Comparison of ENCODE assay signal across 1 cellular context in the genomic region with DNA sequence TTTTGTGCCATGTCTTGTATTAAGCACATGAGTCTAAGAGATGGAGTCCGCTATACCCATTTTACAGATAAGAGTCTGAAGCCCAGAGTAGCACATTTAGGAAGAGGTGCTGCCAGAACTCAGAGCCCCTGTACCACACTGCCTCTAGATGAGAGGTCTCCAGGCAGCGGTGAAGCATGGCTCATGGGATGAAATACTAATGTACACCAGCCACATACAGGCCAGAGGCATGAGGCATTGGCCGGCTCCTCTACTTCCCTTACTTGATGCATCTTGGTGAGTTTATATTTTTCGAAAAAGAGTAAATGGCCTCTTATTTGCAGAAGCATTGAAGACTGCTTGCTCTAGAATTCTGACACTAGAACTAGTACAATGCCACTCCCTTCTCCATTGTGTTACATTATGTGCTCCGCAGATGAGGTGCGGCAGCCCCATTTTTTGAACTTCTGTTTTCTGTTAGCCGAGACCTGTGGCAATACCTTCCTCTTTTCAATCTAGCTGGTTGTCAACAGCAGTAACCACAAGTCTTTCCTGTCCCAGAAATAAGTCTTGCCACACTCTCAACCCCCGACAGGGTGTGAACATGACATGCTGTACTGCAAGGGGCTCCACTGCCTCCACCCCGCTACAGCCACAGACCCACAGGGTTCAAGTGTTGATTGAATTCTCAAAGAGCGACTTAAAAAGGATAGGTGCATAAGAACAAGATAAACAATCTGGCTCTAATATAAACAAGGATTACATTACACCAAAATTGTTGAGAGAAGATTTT.
TF ChIP-seq lines count a peak whose summit lies in the region.

No MANE protein-coding gene starts in this region.

TF ChIP-seq in GM12878, 131 proteins besides CTCF, POLR2A, EP300 and RAD21 (continued from another document and continues in another):
- TF ChIP-seq, protein P1, sequence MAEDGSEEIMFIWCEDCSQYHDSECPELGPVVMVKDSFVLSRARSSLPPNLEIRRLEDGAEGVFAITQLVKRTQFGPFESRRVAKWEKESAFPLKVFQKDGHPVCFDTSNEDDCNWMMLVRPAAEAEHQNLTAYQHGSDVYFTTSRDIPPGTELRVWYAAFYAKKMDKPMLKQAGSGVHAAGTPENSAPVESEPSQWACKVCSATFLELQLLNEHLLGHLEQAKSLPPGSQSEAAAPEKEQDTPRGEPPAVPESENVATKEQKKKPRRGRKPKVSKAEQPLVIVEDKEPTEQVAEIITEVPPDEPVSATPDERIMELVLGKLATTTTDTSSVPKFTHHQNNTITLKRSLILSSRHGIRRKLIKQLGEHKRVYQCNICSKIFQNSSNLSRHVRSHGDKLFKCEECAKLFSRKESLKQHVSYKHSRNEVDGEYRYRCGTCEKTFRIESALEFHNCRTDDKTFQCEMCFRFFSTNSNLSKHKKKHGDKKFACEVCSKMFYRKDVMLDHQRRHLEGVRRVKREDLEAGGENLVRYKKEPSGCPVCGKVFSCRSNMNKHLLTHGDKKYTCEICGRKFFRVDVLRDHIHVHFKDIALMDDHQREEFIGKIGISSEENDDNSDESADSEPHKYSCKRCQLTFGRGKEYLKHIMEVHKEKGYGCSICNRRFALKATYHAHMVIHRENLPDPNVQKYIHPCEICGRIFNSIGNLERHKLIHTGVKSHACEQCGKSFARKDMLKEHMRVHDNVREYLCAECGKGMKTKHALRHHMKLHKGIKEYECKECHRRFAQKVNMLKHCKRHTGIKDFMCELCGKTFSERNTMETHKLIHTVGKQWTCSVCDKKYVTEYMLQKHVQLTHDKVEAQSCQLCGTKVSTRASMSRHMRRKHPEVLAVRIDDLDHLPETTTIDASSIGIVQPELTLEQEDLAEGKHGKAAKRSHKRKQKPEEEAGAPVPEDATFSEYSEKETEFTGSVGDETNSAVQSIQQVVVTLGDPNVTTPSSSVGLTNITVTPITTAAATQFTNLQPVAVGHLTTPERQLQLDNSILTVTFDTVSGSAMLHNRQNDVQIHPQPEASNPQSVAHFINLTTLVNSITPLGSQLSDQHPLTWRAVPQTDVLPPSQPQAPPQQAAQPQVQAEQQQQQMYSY (CRISPR knock-in tag; IDR thresholded peaks at IDR 0.05) = no peak
- no peak for TF ChIP-seq RFX5 (IDR thresholded peaks at IDR 0.05; ENCODE audit: low read depth, low read length)
- TF ChIP-seq TAF1 (IDR thresholded peaks at IDR 0.05; ENCODE audit: borderline replicate concordance, low read depth, low read length) = no peak
- peak; percentile 60; the same call in 1 of the 2 replicates for TF ChIP-seq SPI1 (IDR thresholded peaks at IDR 0.05; ENCODE audit: borderline replicate concordance, insufficient read depth, low read depth, low read length)
- peak; percentile 90 to 93 for TF ChIP-seq IKZF2 (IDR thresholded peaks at IDR 0.05)
- no peak for TF ChIP-seq HDAC2 (IDR thresholded peaks at IDR 0.05)
- TF ChIP-seq ZNF274 (IDR thresholded peaks at IDR 0.05; ENCODE audit: insufficient read depth, insufficient read length) = no peak
- TF ChIP-seq TARDBP (IDR thresholded peaks at IDR 0.05; ENCODE audit: borderline replicate concordance) = no peak
- TF ChIP-seq, protein P2, sequence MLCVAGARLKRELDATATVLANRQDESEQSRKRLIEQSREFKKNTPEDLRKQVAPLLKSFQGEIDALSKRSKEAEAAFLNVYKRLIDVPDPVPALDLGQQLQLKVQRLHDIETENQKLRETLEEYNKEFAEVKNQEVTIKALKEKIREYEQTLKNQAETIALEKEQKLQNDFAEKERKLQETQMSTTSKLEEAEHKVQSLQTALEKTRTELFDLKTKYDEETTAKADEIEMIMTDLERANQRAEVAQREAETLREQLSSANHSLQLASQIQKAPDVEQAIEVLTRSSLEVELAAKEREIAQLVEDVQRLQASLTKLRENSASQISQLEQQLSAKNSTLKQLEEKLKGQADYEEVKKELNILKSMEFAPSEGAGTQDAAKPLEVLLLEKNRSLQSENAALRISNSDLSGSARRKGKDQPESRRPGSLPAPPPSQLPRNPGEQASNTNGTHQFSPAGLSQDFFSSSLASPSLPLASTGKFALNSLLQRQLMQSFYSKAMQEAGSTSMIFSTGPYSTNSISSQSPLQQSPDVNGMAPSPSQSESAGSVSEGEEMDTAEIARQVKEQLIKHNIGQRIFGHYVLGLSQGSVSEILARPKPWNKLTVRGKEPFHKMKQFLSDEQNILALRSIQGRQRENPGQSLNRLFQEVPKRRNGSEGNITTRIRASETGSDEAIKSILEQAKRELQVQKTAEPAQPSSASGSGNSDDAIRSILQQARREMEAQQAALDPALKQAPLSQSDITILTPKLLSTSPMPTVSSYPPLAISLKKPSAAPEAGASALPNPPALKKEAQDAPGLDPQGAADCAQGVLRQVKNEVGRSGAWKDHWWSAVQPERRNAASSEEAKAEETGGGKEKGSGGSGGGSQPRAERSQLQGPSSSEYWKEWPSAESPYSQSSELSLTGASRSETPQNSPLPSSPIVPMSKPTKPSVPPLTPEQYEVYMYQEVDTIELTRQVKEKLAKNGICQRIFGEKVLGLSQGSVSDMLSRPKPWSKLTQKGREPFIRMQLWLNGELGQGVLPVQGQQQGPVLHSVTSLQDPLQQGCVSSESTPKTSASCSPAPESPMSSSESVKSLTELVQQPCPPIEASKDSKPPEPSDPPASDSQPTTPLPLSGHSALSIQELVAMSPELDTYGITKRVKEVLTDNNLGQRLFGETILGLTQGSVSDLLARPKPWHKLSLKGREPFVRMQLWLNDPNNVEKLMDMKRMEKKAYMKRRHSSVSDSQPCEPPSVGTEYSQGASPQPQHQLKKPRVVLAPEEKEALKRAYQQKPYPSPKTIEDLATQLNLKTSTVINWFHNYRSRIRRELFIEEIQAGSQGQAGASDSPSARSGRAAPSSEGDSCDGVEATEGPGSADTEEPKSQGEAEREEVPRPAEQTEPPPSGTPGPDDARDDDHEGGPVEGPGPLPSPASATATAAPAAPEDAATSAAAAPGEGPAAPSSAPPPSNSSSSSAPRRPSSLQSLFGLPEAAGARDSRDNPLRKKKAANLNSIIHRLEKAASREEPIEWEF (IDR thresholded peaks at IDR 0.05; ENCODE audit: insufficient replicate concordance, low read depth, low read length) = no peak
- TF ChIP-seq, protein P3, sequence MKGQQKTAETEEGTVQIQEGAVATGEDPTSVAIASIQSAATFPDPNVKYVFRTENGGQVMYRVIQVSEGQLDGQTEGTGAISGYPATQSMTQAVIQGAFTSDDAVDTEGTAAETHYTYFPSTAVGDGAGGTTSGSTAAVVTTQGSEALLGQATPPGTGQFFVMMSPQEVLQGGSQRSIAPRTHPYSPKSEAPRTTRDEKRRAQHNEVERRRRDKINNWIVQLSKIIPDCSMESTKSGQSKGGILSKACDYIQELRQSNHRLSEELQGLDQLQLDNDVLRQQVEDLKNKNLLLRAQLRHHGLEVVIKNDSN (IDR thresholded peaks at IDR 0.05; ENCODE audit: borderline replicate concordance, extremely low read length, insufficient read depth, low read depth, low read length) = no peak
- TF ChIP-seq ELK1 (IDR thresholded peaks at IDR 0.05; ENCODE audit: low read depth, low read length) = no peak
- TF ChIP-seq BMI1 (IDR thresholded peaks at IDR 0.05; ENCODE audit: borderline replicate concordance) = 0 out of 2 replicates have a peak, but pooled peaks have one; percentile 40
- TF ChIP-seq ZBTB33 (IDR thresholded peaks at IDR 0.05) = no peak
- no peak for TF ChIP-seq JUND (IDR thresholded peaks at IDR 0.05; ENCODE audit: low read depth, low read length)
- no peak for TF ChIP-seq RBBP5 (conservative IDR thresholded peaks at IDR 0.05)
- no peak; the same call in 1 of the 2 replicates for TF ChIP-seq CHD1 (IDR thresholded peaks at IDR 0.05; ENCODE audit: low read depth, low read length)
- TF ChIP-seq NR2F1 (conservative IDR thresholded peaks at IDR 0.05) = peak; percentile 69
- TF ChIP-seq PKNOX1 (IDR thresholded peaks at IDR 0.05) = peak; percentile 70
- peak; percentile 89 for TF ChIP-seq MLLT1 (IDR thresholded peaks at IDR 0.05)
- TF ChIP-seq STAT3 (IDR thresholded peaks at IDR 0.05; ENCODE audit: low read depth, low read length) = 0 out of 2 replicates have a peak, but pooled peaks have one; percentile 56
- TF ChIP-seq, protein P4, sequence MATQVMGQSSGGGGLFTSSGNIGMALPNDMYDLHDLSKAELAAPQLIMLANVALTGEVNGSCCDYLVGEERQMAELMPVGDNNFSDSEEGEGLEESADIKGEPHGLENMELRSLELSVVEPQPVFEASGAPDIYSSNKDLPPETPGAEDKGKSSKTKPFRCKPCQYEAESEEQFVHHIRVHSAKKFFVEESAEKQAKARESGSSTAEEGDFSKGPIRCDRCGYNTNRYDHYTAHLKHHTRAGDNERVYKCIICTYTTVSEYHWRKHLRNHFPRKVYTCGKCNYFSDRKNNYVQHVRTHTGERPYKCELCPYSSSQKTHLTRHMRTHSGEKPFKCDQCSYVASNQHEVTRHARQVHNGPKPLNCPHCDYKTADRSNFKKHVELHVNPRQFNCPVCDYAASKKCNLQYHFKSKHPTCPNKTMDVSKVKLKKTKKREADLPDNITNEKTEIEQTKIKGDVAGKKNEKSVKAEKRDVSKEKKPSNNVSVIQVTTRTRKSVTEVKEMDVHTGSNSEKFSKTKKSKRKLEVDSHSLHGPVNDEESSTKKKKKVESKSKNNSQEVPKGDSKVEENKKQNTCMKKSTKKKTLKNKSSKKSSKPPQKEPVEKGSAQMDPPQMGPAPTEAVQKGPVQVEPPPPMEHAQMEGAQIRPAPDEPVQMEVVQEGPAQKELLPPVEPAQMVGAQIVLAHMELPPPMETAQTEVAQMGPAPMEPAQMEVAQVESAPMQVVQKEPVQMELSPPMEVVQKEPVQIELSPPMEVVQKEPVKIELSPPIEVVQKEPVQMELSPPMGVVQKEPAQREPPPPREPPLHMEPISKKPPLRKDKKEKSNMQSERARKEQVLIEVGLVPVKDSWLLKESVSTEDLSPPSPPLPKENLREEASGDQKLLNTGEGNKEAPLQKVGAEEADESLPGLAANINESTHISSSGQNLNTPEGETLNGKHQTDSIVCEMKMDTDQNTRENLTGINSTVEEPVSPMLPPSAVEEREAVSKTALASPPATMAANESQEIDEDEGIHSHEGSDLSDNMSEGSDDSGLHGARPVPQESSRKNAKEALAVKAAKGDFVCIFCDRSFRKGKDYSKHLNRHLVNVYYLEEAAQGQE (IDR thresholded peaks at IDR 0.05; ENCODE audit: low read depth, low read length) = 0 out of 2 replicates have a peak, but pooled peaks have one; percentile 31
- TF ChIP-seq DPF2 (IDR thresholded peaks at IDR 0.05) = peak; percentile 95
- TF ChIP-seq, protein P5, sequence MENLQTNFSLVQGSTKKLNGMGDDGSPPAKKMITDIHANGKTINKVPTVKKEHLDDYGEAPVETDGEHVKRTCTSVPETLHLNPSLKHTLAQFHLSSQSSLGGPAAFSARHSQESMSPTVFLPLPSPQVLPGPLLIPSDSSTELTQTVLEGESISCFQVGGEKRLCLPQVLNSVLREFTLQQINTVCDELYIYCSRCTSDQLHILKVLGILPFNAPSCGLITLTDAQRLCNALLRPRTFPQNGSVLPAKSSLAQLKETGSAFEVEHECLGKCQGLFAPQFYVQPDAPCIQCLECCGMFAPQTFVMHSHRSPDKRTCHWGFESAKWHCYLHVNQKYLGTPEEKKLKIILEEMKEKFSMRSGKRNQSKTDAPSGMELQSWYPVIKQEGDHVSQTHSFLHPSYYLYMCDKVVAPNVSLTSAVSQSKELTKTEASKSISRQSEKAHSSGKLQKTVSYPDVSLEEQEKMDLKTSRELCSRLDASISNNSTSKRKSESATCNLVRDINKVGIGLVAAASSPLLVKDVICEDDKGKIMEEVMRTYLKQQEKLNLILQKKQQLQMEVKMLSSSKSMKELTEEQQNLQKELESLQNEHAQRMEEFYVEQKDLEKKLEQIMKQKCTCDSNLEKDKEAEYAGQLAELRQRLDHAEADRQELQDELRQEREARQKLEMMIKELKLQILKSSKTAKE (IDR thresholded peaks at IDR 0.05; ENCODE audit: low read depth, poor library complexity, severe bottlenecking) = peak; percentile 85
- TF ChIP-seq ESRRA (IDR thresholded peaks at IDR 0.05; ENCODE audit: low read length) = no peak
- TF ChIP-seq POU2F2 (IDR thresholded peaks at IDR 0.05; ENCODE audit: borderline replicate concordance, low read depth, low read length) = peak; percentile 81; the same call in 2 of the 3 replicates
- TF ChIP-seq NR2C2 (IDR thresholded peaks at IDR 0.05; ENCODE audit: borderline replicate concordance, control insufficient read depth, insufficient read length, low read depth) = no peak
